ENCODE assay signal across 27 cellular contexts in genomic region chr2:198441246-198441645, GRCh38.
DNase-seq lines count a peak whose midpoint lies in the region; ATAC-seq, FAIRE-seq and TF ChIP-seq lines count a peak whose summit lies in the region.
"Had no signal": no experiment of that assay in that cellular context is flagged by ENCODE, and none has a peak within 500 bp of the region (broad histone marks: within the 10 kb centered on the region; RNA-seq: fewer than 3 reads in every experiment).

No MANE protein-coding gene starts in this region.

- FAIRE-seq in pancreas (lab: Jason Lieb, UNC) = no peak
- FAIRE-seq: endothelial cell of umbilical vein, kidney had no signal

- H3K56ac ChIP-seq in IMR-90 (ENCODE audit: extremely low read depth, insufficient read depth, low read length) = no peak overlapping the region

- H3K27me3 ChIP-seq in IMR-90 (ENCODE audit: control insufficient read depth, insufficient read depth, low read length) (no peaks in the 10 kb centered on the region), skeletal muscle satellite cell (ENCODE audit: control insufficient read depth, insufficient read depth, low read length) (no peaks in the 10 kb centered on the region), pancreas (no peaks in the 10 kb centered on the region)
- H3K27me3 ChIP-seq: brain microvascular endothelial cell, stomach, upper lobe of right lung had no signal

- no peak overlapping the region for H3K4me3 ChIP-seq in IMR-90 (ENCODE audit: insufficient read depth, low read depth, low read length)
- no peak overlapping the region for H3K4me3 ChIP-seq in astrocyte of the cerebellum (ENCODE audit: low read depth, low read length)
- no peak overlapping the region for H3K4me3 ChIP-seq in skeletal muscle satellite cell (ENCODE audit: low read length)
- H3K4me3 ChIP-seq in pancreas = no peak overlapping the region
- H3K4me3 ChIP-seq: stomach, upper lobe of right lung had no signal

- no peaks in the 10 kb centered on the region for H3K9me1 ChIP-seq in IMR-90 (ENCODE audit: insufficient read depth, low read length)

- no peak overlapping the region for H3K18ac ChIP-seq in IMR-90 (ENCODE audit: low read depth, low read length)

- no peak for ATAC-seq in IMR-90 (ENCODE audit: low read depth)
- ATAC-seq in pancreas = no peak
- ATAC-seq: naive thymus-derived CD4-positive, alpha-beta T cell; sciatic nerve; upper lobe of right lung had no signal

- H3K79me1 ChIP-seq in IMR-90 (ENCODE audit: low read depth in 1 of 2, low read length in 2 of 2) = no peaks in the 10 kb centered on the region

- no peak overlapping the region for H2AFZ ChIP-seq in IMR-90 (replicated peaks; ENCODE audit: low read length, poor library complexity)

- TF ChIP-seq CTCF in IMR-90 (conservative IDR thresholded peaks at IDR 0.05; ENCODE audit: low read depth, low read length) = no peak
- no peak for TF ChIP-seq CTCF in astrocyte of the cerebellum (IDR thresholded peaks at IDR 0.05; ENCODE audit: low read depth, low read length, missing control alignments)
- TF ChIP-seq CTCF in pancreas (IDR thresholded peaks at IDR 0.05) = no peak

- no peak overlapping the region for H2AK5ac ChIP-seq in IMR-90 (ENCODE audit: low read depth, low read length)

- BruUV-seq in IMR-90 (replicated peaks; lab: Mats Ljungman, UMichigan) = no TSS peak

- H3K36me3 ChIP-seq in IMR-90 (ENCODE audit: control insufficient read depth, insufficient read depth, low read length) = no peaks in the 10 kb centered on the region
- H3K36me3 ChIP-seq in skeletal muscle satellite cell (ENCODE audit: insufficient read depth, low read length) = no peaks in the 10 kb centered on the region
- no peaks in the 10 kb centered on the region for H3K36me3 ChIP-seq in pancreas
- H3K36me3 ChIP-seq: brain microvascular endothelial cell, stomach, upper lobe of right lung had no signal

- H2AK9ac ChIP-seq in IMR-90 (replicated peaks; ENCODE audit: low read depth, low read length, poor library complexity) = no peak overlapping the region

- no peak overlapping the region for H4K8ac ChIP-seq in IMR-90 (ENCODE audit: low read depth in 2 of 2, low read length in 2 of 2)

- WGBS in IMR-90 (ENCODE audit: extremely low coverage in 2 of 2, insufficient read length in 1 of 2), 2 experiments = no CpG with 5 or more reads among the region's 1 CpG
- WGBS in pancreas, 2 donors = 48 to 82% methylated on average over 1 of the region's 1 CpG

- DNase-seq in activated T-cell treated with anti-CD3 and anti-CD28 coated beads, Interleukin-2, amount 50 U/mL, for 24 hours = no peak
- DNase-seq in activated T-cell treated with anti-CD3 and anti-CD28 coated beads, Interleukin-2, amount 50 U/mL, for 1 hour = no peak
- DNase-seq in IMR-90 = peak; percentile 5
- DNase-seq in astrocyte of the cerebellum (ENCODE audit: low read depth) = peak; percentile 33
- no peak for DNase-seq in NCI-H748 treated with DMSO at 0.1 percent for 48 hours (lab: John Stamatoyannopoulos, UW)
- no peak for DNase-seq in CD1c-positive myeloid dendritic cell (ENCODE audit: extremely low spot score)
- DNase-seq in pancreas = no peak
- DNase-seq: activated CD4-positive, alpha-beta T cell treated with anti-CD3 and anti-CD28 coated beads, Interleukin-2, amount 10 ng/mL, durations not matched to agents 7 days and 5 days; activated naive CD4-positive, alpha-beta T cell; brain microvascular endothelial cell; C1 segment of cervical spinal cord; cortex of kidney; DMS153; hippocampal formation; KBM-7; kidney; naive thymus-derived CD4-positive, alpha-beta T cell; NCI-H1092 treated with DMSO at 0.1 percent for 48 hours; NCI-H2081 treated with DMSO at 0.1 percent for 48 hours; NCI-H524; Right ventricle myocardium superior; stomach; upper lobe of right lung had no signal

- intact Hi-C loops in IMR-90 (cut with micrococcal nuclease) (no loop called here), pancreas (cut with DNase I) (no loop called here)

- no peak overlapping the region for H2BK20ac ChIP-seq in IMR-90 (ENCODE audit: low read depth, low read length)

- POLR2A ChIA-PET in IMR-90 (lab: Charles Lee; ENCODE audit: unreplicated experiment) = no interaction called here

- H3K14ac ChIP-seq in IMR-90 (replicated peaks; ENCODE audit: low read depth, low read length) = no peak overlapping the region

- H3K23ac ChIP-seq in IMR-90 (ENCODE audit: low read depth, low read length) = no peak overlapping the region

- H3K36me3 Mint-ChIP-seq in activated T-cell treated with anti-CD3 and anti-CD28 coated beads, Interleukin-2, amount 50 U/mL, for 24 hours (ENCODE audit: low read depth) = no peaks in the 10 kb centered on the region
- H3K36me3 Mint-ChIP-seq: memory B cell; naive thymus-derived CD4-positive, alpha-beta T cell had no signal

- no peak overlapping the region for H4K91ac ChIP-seq in IMR-90 (ENCODE audit: insufficient read depth, low read depth, low read length)

- no peak for TF ChIP-seq RAD21 in IMR-90 (IDR thresholded peaks at IDR 0.05; ENCODE audit: low read length)

- H2BK5ac ChIP-seq in IMR-90 (ENCODE audit: low read depth, low read length, poor library complexity, severe bottlenecking) = no peak overlapping the region

- H3K4me1 Mint-ChIP-seq in activated T-cell treated with anti-CD3 and anti-CD28 coated beads, Interleukin-2, amount 50 U/mL, for 24 hours (ENCODE audit: low read depth) = peaks cover 16% of the 10 kb centered on the region
- H3K4me1 Mint-ChIP-seq: activated CD4-positive, alpha-beta T cell treated with anti-CD3 and anti-CD28 coated beads, Interleukin-2, amount 10 ng/mL, durations not matched to agents 7 days and 5 days; memory B cell had no signal

- H3K4me3 Mint-ChIP-seq in activated T-cell treated with anti-CD3 and anti-CD28 coated beads, Interleukin-2, amount 50 U/mL, for 24 hours = no peak overlapping the region
- H3K4me3 Mint-ChIP-seq: activated CD4-positive, alpha-beta T cell treated with anti-CD3 and anti-CD28 coated beads, Interleukin-2, amount 10 ng/mL, durations not matched to agents 7 days and 5 days; memory B cell; naive thymus-derived CD4-positive, alpha-beta T cell had no signal

- H3K9ac ChIP-seq in IMR-90 (ENCODE audit: low read depth, low read length) (no peak overlapping the region), skeletal muscle satellite cell (ENCODE audit: low read depth, low read length) (no peak overlapping the region)

- H3K4me2 ChIP-seq in IMR-90 (ENCODE audit: low read depth, low read length) = no peak overlapping the region
- peak overlapping the region; percentile 1 for H3K4me2 ChIP-seq in skeletal muscle satellite cell (ENCODE audit: low read length)

- no peak overlapping the region for H3K4ac ChIP-seq in IMR-90 (ENCODE audit: low read depth, low read length)

- H2BK15ac ChIP-seq in IMR-90 (ENCODE audit: low read depth, low read length) = no peak overlapping the region

- no peak overlapping the region for H4K5ac ChIP-seq in IMR-90 (ENCODE audit: low read depth, low read length)

- H3K9me3 ChIP-seq in IMR-90 (ENCODE audit: control insufficient read depth, insufficient read depth, low read length) (no peaks in the 10 kb centered on the region), skeletal muscle satellite cell (replicated peaks; ENCODE audit: low read length) (no peaks in the 10 kb centered on the region), pancreas (no peaks in the 10 kb centered on the region)
- H3K9me3 ChIP-seq: stomach, upper lobe of right lung had no signal

- no peak overlapping the region for H3K27ac ChIP-seq in IMR-90 (ENCODE audit: insufficient read depth, low read length)
- no peak overlapping the region for H3K27ac ChIP-seq in pancreas
- H3K27ac ChIP-seq: brain microvascular endothelial cell, stomach, upper lobe of right lung had no signal

- H3K27me3 Mint-ChIP-seq in activated T-cell treated with anti-CD3 and anti-CD28 coated beads, Interleukin-2, amount 50 U/mL, for 24 hours = peaks cover 25% of the 10 kb centered on the region

- no peaks in the 10 kb centered on the region for H4K20me1 ChIP-seq in IMR-90 (ENCODE audit: insufficient read depth, low read length)

- CTCF ChIA-PET in IMR-90 (lab: Yijun Ruan, JAX) = interaction anchor here (0.7 kb wide), 1 partner anchor 67 kb away, joined by 4 read pairs; no protein-coding TSS in a partner anchor

- H3K9me3 Mint-ChIP-seq in activated T-cell treated with anti-CD3 and anti-CD28 coated beads, Interleukin-2, amount 50 U/mL, for 24 hours = no peaks in the 10 kb centered on the region
- H3K9me3 Mint-ChIP-seq: activated CD4-positive, alpha-beta T cell treated with anti-CD3 and anti-CD28 coated beads, Interleukin-2, amount 10 ng/mL, durations not matched to agents 7 days and 5 days had no signal

- in situ Hi-C loops in IMR-90 (cut with MboI; ENCODE audit: low sequenced_read_pairs) = no loop called here
- in situ Hi-C loops in astrocyte of the cerebellum (cut with HindIII; ENCODE audit: low sequenced_read_pairs) = no loop called here

- no peak overlapping the region for H2BK120ac ChIP-seq in IMR-90 (ENCODE audit: low read depth, low read length)

- dilution Hi-C loops in IMR-90 (cut with HindIII; ENCODE audit: low sequenced_read_pairs, unreplicated experiment) = no loop called here

- H3K4me1 ChIP-seq in IMR-90 (ENCODE audit: control insufficient read depth, insufficient read depth, low read length) = no peaks in the 10 kb centered on the region
- H3K4me1 ChIP-seq in skeletal muscle satellite cell (ENCODE audit: control insufficient read depth, insufficient read depth, low read length) = peaks cover 21% of the 10 kb centered on the region
- H3K4me1 ChIP-seq in pancreas = no peaks in the 10 kb centered on the region
- H3K4me1 ChIP-seq: stomach, upper lobe of right lung had no signal

- TF ChIP-seq POLR2A in IMR-90 (IDR thresholded peaks at IDR 0.05; ENCODE audit: low read depth, low read length) = no peak

- H3K27ac Mint-ChIP-seq in activated T-cell treated with anti-CD3 and anti-CD28 coated beads, Interleukin-2, amount 50 U/mL, for 24 hours = peak overlapping the region; percentile 68
- H3K27ac Mint-ChIP-seq: activated CD4-positive, alpha-beta T cell treated with anti-CD3 and anti-CD28 coated beads, Interleukin-2, amount 10 ng/mL, durations not matched to agents 7 days and 5 days; memory B cell; naive thymus-derived CD4-positive, alpha-beta T cell had no signal

TF ChIP-seq in IMR-90, 13 proteins besides CTCF, POLR2A, EP300 and RAD21 (continues in another document):
- TF ChIP-seq FOS (IDR thresholded peaks at IDR 0.05; ENCODE audit: low read depth, low read length) (no peak), NFE2L2 (IDR thresholded peaks at IDR 0.05; ENCODE audit: low read depth, low read length) (no peak), BHLHE40 (IDR thresholded peaks at IDR 0.05; ENCODE audit: low read depth, low read length) (no peak), CEBPB (IDR thresholded peaks at IDR 0.05; ENCODE audit: low read depth, low read length) (no peak), SMC3 (IDR thresholded peaks at IDR 0.05; ENCODE audit: low read depth, low read length) (no peak), RCOR1 (IDR thresholded peaks at IDR 0.05; ENCODE audit: insufficient replicate concordance, low read length) (no peak)

Comparison
In these comparisons a context has a peak if more than half of its experiments do, and no peak if none do; other contexts are left out.
1. DNase-seq: peak in IMR-90 (single experiment) and astrocyte of the cerebellum (single experiment); none in activated T-cell treated with anti-CD3 and anti-CD28 coated beads, Interleukin-2, amount 50 U/mL, for 24 hours (single experiment), activated T-cell treated with anti-CD3 and anti-CD28 coated beads, Interleukin-2, amount 50 U/mL, for 1 hour (single experiment), NCI-H748 treated with DMSO at 0.1 percent for 48 hours (single experiment), CD1c-positive myeloid dendritic cell (single experiment) and pancreas (0 of 6).